8 cellular contexts compared by ENCODE assay signal in genomic region chr17:78933959-78934568, GRCh38. TPM values are rescaled to one million over a fixed set of nuclear protein-coding genes. Genes with fewer than 3 reads are reported as not detected.
DNase-seq lines count a peak whose midpoint lies in the region; TF ChIP-seq lines count a peak whose summit lies in the region.

No MANE protein-coding gene starts in this region.

- no peaks in the 10 kb centered on the region for H3K36me3 ChIP-seq in ascending aorta
- H3K36me3 ChIP-seq in left ventricle myocardium inferior: no peaks in the 10 kb centered on the region
- H3K36me3 ChIP-seq in prostate gland: no peaks in the 10 kb centered on the region

- peak overlapping the region; percentile 17 to 38 for H3K4me3 ChIP-seq in ascending aorta
- H3K4me3 ChIP-seq in left ventricle myocardium inferior: peak overlapping the region; percentile 54
- no peak overlapping the region for H3K4me3 ChIP-seq in prostate gland

- DNase-seq in EH (ENCODE audit: low read depth) (peak; percentile 99), NCI-H2107 treated with DMSO at 0.1 percent for 48 hours (lab: John Stamatoyannopoulos, UW; ENCODE audit: unreplicated experiment) (peak; percentile 88), ascending aorta (ENCODE audit: low spot score in 2 of 2) (peak; percentile 95 to 99), left ventricle myocardium inferior (peak; percentile 95), prostate gland (ENCODE audit: low spot score) (peak; percentile 98), D341Med (ENCODE audit: low spot score) (no peak)
- no peak for DNase-seq in activated effector memory CD4-positive, alpha-beta T cell treated with anti-CD3 and anti-CD28 coated beads, Interleukin-2, amount 50 U/mL, for 16 hours
- DNase-seq in activated CD4-positive, alpha-beta T cell treated with anti-CD3 and anti-CD28 coated beads, Interleukin-2, amount 50 U/mL, for 4 hours: no peak

- H3K27ac ChIP-seq in ascending aorta: peak overlapping the region; percentile 88 to 98
- peak overlapping the region; percentile 88 for H3K27ac ChIP-seq in left ventricle myocardium inferior (replicated peaks)
- H3K27ac ChIP-seq in prostate gland: peak overlapping the region; percentile 92

- H3K4me1 ChIP-seq in ascending aorta (peaks cover 15 to 40% of the 10 kb centered on the region in 2 donors), left ventricle myocardium inferior (peaks cover 44% of the 10 kb centered on the region), prostate gland (replicated peaks) (peaks cover 14% of the 10 kb centered on the region)

- H3K9me3 ChIP-seq in ascending aorta (no peaks in the 10 kb centered on the region), left ventricle myocardium inferior (replicated peaks) (no peaks in the 10 kb centered on the region), prostate gland (no peaks in the 10 kb centered on the region)

- H3K27me3 ChIP-seq in ascending aorta: no peaks in the 10 kb centered on the region
- no peaks in the 10 kb centered on the region for H3K27me3 ChIP-seq in left ventricle myocardium inferior (ENCODE audit: low read depth)
- no peaks in the 10 kb centered on the region for H3K27me3 ChIP-seq in prostate gland (replicated peaks; ENCODE audit: insufficient read depth)

- no peak for TF ChIP-seq CTCF in ascending aorta (IDR thresholded peaks at IDR 0.05)
- no peak for TF ChIP-seq CTCF in left ventricle myocardium inferior (IDR thresholded peaks at IDR 0.05; ENCODE audit: borderline replicate concordance)
- no peak for TF ChIP-seq CTCF in prostate gland (IDR thresholded peaks at IDR 0.05)

- peak; percentile 47 for TF ChIP-seq POLR2A in prostate gland (IDR thresholded peaks at IDR 0.05)

- intact Hi-C loops in ascending aorta (cut with DNase I) (loop anchor here (1.0 kb wide), 4 partner anchors 9 to 94 kb away; partner anchors contain the start of genes TIMP2 and USP36), left ventricle myocardium inferior (cut with micrococcal nuclease) (no loop called here), prostate gland (cut with DNase I) (loop anchor here (5.0 kb wide), 1 partner anchor 38 kb away; no protein-coding TSS in a partner anchor)

- 2% methylated on average over 16 of the region's 16 CpGs for WGBS in prostate gland

RNA-seq across cellular contexts. Expression of gene TIMP2, which starts 8.9 kb away (rescaled TPM):
- total RNA-seq in ascending aorta (278 TPM), left ventricle myocardium inferior (91.8 TPM), prostate gland (100 to 1,000 TPM in 1 of 2 donors, 10 to 100 TPM in 1; 54.5 to 500 TPM)

RNA-seq across cellular contexts. Expression of gene CEP295NL, which starts 31.1 kb away (rescaled TPM):
- 10.7 TPM for total RNA-seq in ascending aorta
- 0.55 TPM for total RNA-seq in left ventricle myocardium inferior
- 1 to 10 TPM; 2.2 to 8.2 TPM for total RNA-seq in prostate gland

RNA-seq across cellular contexts. Expression of gene LGALS3BP, which starts 45.7 kb away (rescaled TPM):
- total RNA-seq in ascending aorta: 365 TPM
- 585 TPM for total RNA-seq in left ventricle myocardium inferior
- 100 to 1,000 TPM; 570 to 890 TPM for total RNA-seq in prostate gland

Comparison
In these comparisons a context has a peak if more than half of its experiments do, and no peak if none do; other contexts are left out.
1. DNase-seq: peak in EH (single experiment), NCI-H2107 treated with DMSO at 0.1 percent for 48 hours (single experiment), ascending aorta (2 of 2), left ventricle myocardium inferior (single experiment) and prostate gland (single experiment); none in activated effector memory CD4-positive, alpha-beta T cell treated with anti-CD3 and anti-CD28 coated beads, Interleukin-2, amount 50 U/mL, for 16 hours (single experiment), D341Med (single experiment) and activated CD4-positive, alpha-beta T cell treated with anti-CD3 and anti-CD28 coated beads, Interleukin-2, amount 50 U/mL, for 4 hours (0 of 2).
2. H3K4me3 ChIP-seq: peak in ascending aorta (2 of 2) and left ventricle myocardium inferior (single experiment); none in prostate gland (0 of 2).
3. Peak in every context shown above with its lines, with median percentiles within 50 percentile points of each other: H3K27ac ChIP-seq.